8 cellular contexts compared by ENCODE assay signal in the genomic region with DNA sequence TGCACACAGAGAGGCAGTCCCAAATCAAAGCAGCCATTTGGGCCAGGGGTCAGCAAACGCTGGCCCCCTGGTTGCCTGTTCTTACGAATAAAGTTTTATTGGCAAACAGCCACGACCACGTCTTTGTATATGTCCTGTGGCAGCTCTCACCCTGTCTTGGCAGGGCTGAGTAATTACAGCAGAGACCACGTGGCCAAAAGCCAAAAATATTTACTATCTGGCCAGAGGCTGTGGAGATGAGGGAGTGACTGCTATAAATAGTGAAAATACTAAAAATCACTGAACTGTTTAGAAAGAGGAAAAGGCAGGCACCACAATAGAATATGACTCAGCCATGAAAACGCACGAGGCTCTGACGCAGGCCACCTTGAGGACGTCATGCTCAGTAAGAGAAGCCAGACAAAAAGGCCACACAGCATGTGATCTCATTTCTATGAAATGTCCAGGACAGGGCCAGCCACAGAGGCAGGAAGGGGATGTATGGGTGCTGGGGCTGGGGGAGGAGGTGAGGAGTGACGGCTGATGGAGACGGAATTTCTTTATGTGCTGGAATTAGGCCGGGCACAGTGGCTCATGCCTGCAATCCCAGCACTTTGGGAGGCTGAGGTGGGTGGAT. TPM values are rescaled to one million over a fixed set of nuclear protein-coding genes. Genes with fewer than 3 reads are reported as not detected.
DNase-seq lines count a peak whose midpoint lies in the region; ATAC-seq and TF ChIP-seq lines count a peak whose summit lies in the region.

No MANE protein-coding gene starts in this region.

- H3K4me3 ChIP-seq in choroid plexus epithelial cell (ENCODE audit: low read depth, low read length) = no peak overlapping the region

- no peak overlapping the region for H3K4me3 Mint-ChIP-seq in natural killer cell treated with Interleukin-12 subunit alpha and Interleukin-12 subunit beta and Interleukin-15 and Interleukin-18, amount 100 ng/mL, for 72 hours
- no peak overlapping the region for H3K4me3 Mint-ChIP-seq in natural killer cell

- no peaks in the 10 kb centered on the region for H3K27me3 Mint-ChIP-seq in natural killer cell treated with Interleukin-12 subunit alpha and Interleukin-12 subunit beta and Interleukin-15 and Interleukin-18, amount 100 ng/mL, for 72 hours
- no peaks in the 10 kb centered on the region for H3K27me3 Mint-ChIP-seq in natural killer cell (ENCODE audit: low read depth in 2 of 2)

- no peak for DNase-seq in natural killer cell treated with Interleukin-12 subunit alpha and Interleukin-12 subunit beta and Interleukin-15 and Interleukin-18, amount 100 ng/mL, for 72 hours (ENCODE audit: low spot score)
- no peak for DNase-seq in natural killer cell
- DNase-seq in choroid plexus epithelial cell (ENCODE audit: low read depth) = peak; percentile 99
- DNase-seq in medulla oblongata (ENCODE audit: extremely low spot score) = peak; percentile 52
- DNase-seq in NCI-H1048 (lab: John Stamatoyannopoulos, UW) = no peak

- peaks cover 0 to 3% of the 10 kb centered on the region in 2 donors for H3K4me1 Mint-ChIP-seq in natural killer cell treated with Interleukin-12 subunit alpha and Interleukin-12 subunit beta and Interleukin-15 and Interleukin-18, amount 100 ng/mL, for 72 hours (ENCODE audit: low read depth in 2 of 2)
- no peaks in the 10 kb centered on the region for H3K4me1 Mint-ChIP-seq in natural killer cell

- intact Hi-C loops in natural killer cell (cut with micrococcal nuclease) = no loop called here

- no peak overlapping the region for H3K27ac Mint-ChIP-seq in natural killer cell treated with Interleukin-12 subunit alpha and Interleukin-12 subunit beta and Interleukin-15 and Interleukin-18, amount 100 ng/mL, for 72 hours
- H3K27ac Mint-ChIP-seq in natural killer cell = no peak overlapping the region

- ATAC-seq in natural killer cell treated with Interleukin-12 subunit alpha and Interleukin-12 subunit beta and Interleukin-15 and Interleukin-18, amount 100 ng/mL, for 72 hours = peak; percentile 37 to 52
- ATAC-seq in natural killer cell (no peak), HG03175 (IDR thresholded peaks at IDR 0.05; ENCODE audit: unreplicated experiment) (no peak), HG03354 (IDR thresholded peaks at IDR 0.05; ENCODE audit: poor library complexity, severe bottlenecking, unreplicated experiment) (no peak), GM19324 (IDR thresholded peaks at IDR 0.05; ENCODE audit: low FRiP score, unreplicated experiment) (no peak)

- H3K36me3 Mint-ChIP-seq in natural killer cell treated with Interleukin-12 subunit alpha and Interleukin-12 subunit beta and Interleukin-15 and Interleukin-18, amount 100 ng/mL, for 72 hours = no peaks in the 10 kb centered on the region
- H3K36me3 Mint-ChIP-seq in natural killer cell = no peaks in the 10 kb centered on the region

- H3K9me3 Mint-ChIP-seq in natural killer cell treated with Interleukin-12 subunit alpha and Interleukin-12 subunit beta and Interleukin-15 and Interleukin-18, amount 100 ng/mL, for 72 hours = no peaks in the 10 kb centered on the region
- no peaks in the 10 kb centered on the region for H3K9me3 Mint-ChIP-seq in natural killer cell

- no peak for TF ChIP-seq CTCF in natural killer cell (IDR thresholded peaks at IDR 0.05)
- no peak for TF ChIP-seq CTCF in choroid plexus epithelial cell (conservative IDR thresholded peaks at IDR 0.05; ENCODE audit: low read depth, low read length)

RNA-seq across cellular contexts. Expression of a gene that starts 29.4 kb away (rescaled TPM):
- total RNA-seq in natural killer cell treated with Interleukin-12 subunit alpha and Interleukin-12 subunit beta and Interleukin-15 and Interleukin-18, amount 100 ng/mL, for 72 hours = under 1 TPM in 1 of 2 donors, not detected in 1; 0.62 TPM
- under 1 TPM in 2 of 3 donors, not detected in 1; 0.33 to 0.42 TPM for total RNA-seq in natural killer cell

RNA-seq across cellular contexts. Expression of a gene that starts 32.3 kb away (rescaled TPM):
- not detected for total RNA-seq in natural killer cell treated with Interleukin-12 subunit alpha and Interleukin-12 subunit beta and Interleukin-15 and Interleukin-18, amount 100 ng/mL, for 72 hours
- not detected for total RNA-seq in natural killer cell

RNA-seq across cellular contexts. Expression of a gene that starts 49.6 kb away (rescaled TPM):
- 10 to 100 TPM; 16.1 to 28.6 TPM for total RNA-seq in natural killer cell treated with Interleukin-12 subunit alpha and Interleukin-12 subunit beta and Interleukin-15 and Interleukin-18, amount 100 ng/mL, for 72 hours
- total RNA-seq in natural killer cell = 1 to 10 TPM; 4.5 to 5.9 (median 4.6) TPM

RNA-seq across cellular contexts. Expression of a gene that starts 55.2 kb away (rescaled TPM):
- 10 to 100 TPM; 51.4 to 63.0 TPM for total RNA-seq in natural killer cell treated with Interleukin-12 subunit alpha and Interleukin-12 subunit beta and Interleukin-15 and Interleukin-18, amount 100 ng/mL, for 72 hours
- total RNA-seq in natural killer cell = 10 to 100 TPM; 89.1 to 98.3 (median 91.4) TPM

Comparison
In these comparisons a context has a peak if more than half of its experiments do, and no peak if none do; other contexts are left out.
1. ATAC-seq: peak in natural killer cell treated with Interleukin-12 subunit alpha and Interleukin-12 subunit beta and Interleukin-15 and Interleukin-18, amount 100 ng/mL, for 72 hours (2 of 2); none in natural killer cell (0 of 3), HG03175 (single experiment), HG03354 (single experiment) and GM19324 (single experiment).
2. DNase-seq: peak in choroid plexus epithelial cell (single experiment) and medulla oblongata (single experiment); none in natural killer cell treated with Interleukin-12 subunit alpha and Interleukin-12 subunit beta and Interleukin-15 and Interleukin-18, amount 100 ng/mL, for 72 hours (single experiment), natural killer cell (single experiment) and NCI-H1048 (single experiment).